8 cellular contexts compared by ENCODE assay signal in genomic region chr19:2950286-2951124, GRCh38. TPM values are rescaled to one million over a fixed set of nuclear protein-coding genes. Genes with fewer than 3 reads are reported as not detected.
DNase-seq lines count a peak whose midpoint lies in the region; ATAC-seq, FAIRE-seq and TF ChIP-seq lines count a peak whose summit lies in the region.

No MANE protein-coding gene starts in this region.

- TF ChIP-seq POLR2A in esophagus squamous epithelium (IDR thresholded peaks at IDR 0.05) = peak in 3 of 4 donors; percentile 64 to 88 (median 85)

- peaks cover 20% of the 10 kb centered on the region for H3K4me1 Mint-ChIP-seq in activated T-helper 1 cell treated with anti-CD3 and anti-CD28 coated beads, Interleukin-12 subunit alpha, Interleukin-12 subunit beta, Interleukin-2, Interleukin-4 antibody, amounts not matched to agents 30 ng/mL and 10 ng/mL and 1 ng/mL, durations not matched to agents 14 hours and 24 hours and 36 hours (ENCODE audit: low read depth)

- WGBS in esophagus squamous epithelium, 2 donors = 0 to 1% methylated on average over 38 to 45 of the region's 53 CpGs

- ATAC-seq in DND-41 (ENCODE audit: insufficient read depth, low read depth) (peak; percentile 98), GM21825 (IDR thresholded peaks at IDR 0.05; ENCODE audit: unreplicated experiment) (peak; percentile 81)

- peak overlapping the region; percentile 90 for H3K27ac Mint-ChIP-seq in activated T-helper 1 cell treated with anti-CD3 and anti-CD28 coated beads, Interleukin-12 subunit alpha, Interleukin-12 subunit beta, Interleukin-2, Interleukin-4 antibody, amounts not matched to agents 30 ng/mL and 10 ng/mL and 1 ng/mL, durations not matched to agents 14 hours and 24 hours and 36 hours

- peak; percentile 94 for FAIRE-seq in RCC 7860 (lab: Jason Lieb, UNC)

- H3K27me3 Mint-ChIP-seq in activated T-helper 1 cell treated with anti-CD3 and anti-CD28 coated beads, Interleukin-12 subunit alpha, Interleukin-12 subunit beta, Interleukin-2, Interleukin-4 antibody, amounts not matched to agents 30 ng/mL and 10 ng/mL and 1 ng/mL, durations not matched to agents 14 hours and 24 hours and 36 hours (ENCODE audit: insufficient read depth) = no peaks in the 10 kb centered on the region

- DNase-seq in DND-41 = peak; percentile 100
- peak; percentile 99 for DNase-seq in RCC 7860 (ENCODE audit: low spot score)
- DNase-seq in activated T-helper 1 cell treated with anti-CD3 and anti-CD28 coated beads, Interleukin-12 subunit alpha, Interleukin-12 subunit beta, Interleukin-2, Interleukin-4 antibody, amounts not matched to agents 30 ng/mL and 10 ng/mL and 1 ng/mL, durations not matched to agents 14 hours and 24 hours and 36 hours (ENCODE audit: low spot score) = peak; percentile 99
- peak; percentile 96 for DNase-seq in esophagus squamous epithelium (lab: John Stamatoyannopoulos, UW)
- peak; percentile 100 for DNase-seq in stimulated activated CD8-positive, alpha-beta memory T cell treated with anti-CD3 and anti-CD28 coated beads, Interleukin-7, amount 100 ng/mL, for 24 hours (ENCODE audit: low read depth)

- H3K9ac ChIP-seq in DND-41 (ENCODE audit: low read depth, low read length) = peak overlapping the region; percentile 96

- peak overlapping the region; percentile 92 to 99 for H3K4me3 ChIP-seq in DND-41 (ENCODE audit: low read depth in 1 of 2, low read length in 2 of 2)
- H3K4me3 ChIP-seq in esophagus squamous epithelium = peak overlapping the region; percentile 66 to 92 (median 84)
- peak overlapping the region; percentile 85 to 99 for H3K4me3 ChIP-seq in muscle layer of duodenum (ENCODE audit: low read depth in 1 of 2, low read length in 2 of 2)

- no peaks in the 10 kb centered on the region for H3K9me3 ChIP-seq in DND-41 (ENCODE audit: insufficient read depth, low read length, severe bottlenecking)
- H3K9me3 ChIP-seq in KOPT-K1 (ENCODE audit: insufficient read depth, low read length, poor library complexity, severe bottlenecking) = no peaks in the 10 kb centered on the region
- H3K9me3 ChIP-seq in esophagus squamous epithelium = no peaks in the 10 kb centered on the region
- no peaks in the 10 kb centered on the region for H3K9me3 ChIP-seq in muscle layer of duodenum (ENCODE audit: control insufficient read depth in 1 of 2, low read length in 2 of 2)

- no peaks in the 10 kb centered on the region; the same call in 1 of the 2 replicates for H3K36me3 ChIP-seq in DND-41 (ENCODE audit: insufficient read depth, low read length)
- H3K36me3 ChIP-seq in KOPT-K1 (ENCODE audit: insufficient read depth, low read length) = no peaks in the 10 kb centered on the region
- H3K36me3 ChIP-seq in esophagus squamous epithelium = no peaks in the 10 kb centered on the region
- no peaks in the 10 kb centered on the region for H3K36me3 ChIP-seq in muscle layer of duodenum (ENCODE audit: control insufficient read depth in 1 of 2, insufficient read depth in 2 of 2, low read length in 2 of 2)

- intact Hi-C loops in activated T-helper 1 cell treated with anti-CD3 and anti-CD28 coated beads, Interleukin-12 subunit alpha, Interleukin-12 subunit beta, Interleukin-2, Interleukin-4 antibody, amounts not matched to agents 30 ng/mL and 10 ng/mL and 1 ng/mL, durations not matched to agents 14 hours and 24 hours and 36 hours (cut with micrococcal nuclease) = loop anchor here (1.0 to 5.0 kb wide), 11 partner anchors 27 to 485 kb away; partner anchors contain the start of genes NCLN, SGTA, TLE5 and TLE6
- intact Hi-C loops in esophagus squamous epithelium (cut with DNase I) = no loop called here

- H3K4me1 ChIP-seq in DND-41 (ENCODE audit: insufficient read depth, low read length) = peaks cover 34% of the 10 kb centered on the region
- H3K4me1 ChIP-seq in esophagus squamous epithelium = peaks cover 9 to 58% (median 15%) of the 10 kb centered on the region in 3 donors
- peaks cover 0 to 11% of the 10 kb centered on the region in 2 donors for H3K4me1 ChIP-seq in muscle layer of duodenum (ENCODE audit: control insufficient read depth in 1 of 2, insufficient read depth in 2 of 2, low read length in 2 of 2)

- TF ChIP-seq CTCF in DND-41 (IDR thresholded peaks at IDR 0.05; ENCODE audit: borderline replicate concordance, extremely low read depth, low read length, poor library complexity, severe bottlenecking) = no peak
- TF ChIP-seq CTCF in esophagus squamous epithelium (IDR thresholded peaks at IDR 0.05) = no peak

- H2AFZ ChIP-seq in DND-41 (ENCODE audit: low read depth, low read length) = peak overlapping the region; percentile 93

- H3K9me3 Mint-ChIP-seq in activated T-helper 1 cell treated with anti-CD3 and anti-CD28 coated beads, Interleukin-12 subunit alpha, Interleukin-12 subunit beta, Interleukin-2, Interleukin-4 antibody, amounts not matched to agents 30 ng/mL and 10 ng/mL and 1 ng/mL, durations not matched to agents 14 hours and 24 hours and 36 hours = peaks cover 3% of the 10 kb centered on the region

- peaks cover 6% of the 10 kb centered on the region for H3K36me3 Mint-ChIP-seq in activated T-helper 1 cell treated with anti-CD3 and anti-CD28 coated beads, Interleukin-12 subunit alpha, Interleukin-12 subunit beta, Interleukin-2, Interleukin-4 antibody, amounts not matched to agents 30 ng/mL and 10 ng/mL and 1 ng/mL, durations not matched to agents 14 hours and 24 hours and 36 hours (ENCODE audit: low read depth)

- peaks cover 18% of the 10 kb centered on the region for H3K79me2 ChIP-seq in DND-41 (ENCODE audit: insufficient read depth, low read length)

- peak overlapping the region; percentile 95 for H3K4me3 Mint-ChIP-seq in activated T-helper 1 cell treated with anti-CD3 and anti-CD28 coated beads, Interleukin-12 subunit alpha, Interleukin-12 subunit beta, Interleukin-2, Interleukin-4 antibody, amounts not matched to agents 30 ng/mL and 10 ng/mL and 1 ng/mL, durations not matched to agents 14 hours and 24 hours and 36 hours

- H4K20me1 ChIP-seq in DND-41 (ENCODE audit: insufficient read depth, low read length) = peaks cover 12% of the 10 kb centered on the region

- peak overlapping the region; percentile 98 for H3K4me2 ChIP-seq in DND-41 (ENCODE audit: insufficient read depth, low read length)

- H3K27ac ChIP-seq in DND-41 (ENCODE audit: low read length) (peak overlapping the region; percentile 97), KOPT-K1 (ENCODE audit: low read depth, low read length, poor library complexity, severe bottlenecking) (peak overlapping the region; percentile 91), esophagus squamous epithelium (peak overlapping the region; percentile 96 to 99 (median 98)), muscle layer of duodenum (ENCODE audit: low read length) (peak overlapping the region; percentile 98)

- H3K27me3 ChIP-seq in DND-41 (ENCODE audit: insufficient read depth, low read length, poor library complexity) = no peaks in the 10 kb centered on the region
- H3K27me3 ChIP-seq in esophagus squamous epithelium = no peaks in the 10 kb centered on the region
- no peaks in the 10 kb centered on the region for H3K27me3 ChIP-seq in muscle layer of duodenum (ENCODE audit: low read depth, low read length)

RNA-seq across cellular contexts. Expression of gene ZNF77, which starts 5.7 kb away (rescaled TPM):
- 3.2 and 5.3 TPM in 2 replicates for total RNA-seq in activated T-helper 1 cell treated with anti-CD3 and anti-CD28 coated beads, Interleukin-12 subunit alpha, Interleukin-12 subunit beta, Interleukin-2, Interleukin-4 antibody, amounts not matched to agents 30 ng/mL and 10 ng/mL and 1 ng/mL, durations not matched to agents 14 hours and 24 hours and 36 hours
- total RNA-seq in esophagus squamous epithelium = 1 to 10 TPM; 3.1 to 5.9 (median 4.5) TPM

RNA-seq across cellular contexts. Expression of gene TLE6, which starts 26.9 kb away (rescaled TPM):
- total RNA-seq in activated T-helper 1 cell treated with anti-CD3 and anti-CD28 coated beads, Interleukin-12 subunit alpha, Interleukin-12 subunit beta, Interleukin-2, Interleukin-4 antibody, amounts not matched to agents 30 ng/mL and 10 ng/mL and 1 ng/mL, durations not matched to agents 14 hours and 24 hours and 36 hours = 0.57 and 0.83 TPM in 2 replicates
- total RNA-seq in esophagus squamous epithelium = 1 to 10 TPM in 2 of 4 donors, under 1 TPM in 1, not detected in 1; 0.59 to 3.3 (median 1.9) TPM

RNA-seq across cellular contexts. Expression of gene ZNF57, which starts 49.8 kb away (rescaled TPM):
- 2.2 and 2.6 TPM in 2 replicates for total RNA-seq in activated T-helper 1 cell treated with anti-CD3 and anti-CD28 coated beads, Interleukin-12 subunit alpha, Interleukin-12 subunit beta, Interleukin-2, Interleukin-4 antibody, amounts not matched to agents 30 ng/mL and 10 ng/mL and 1 ng/mL, durations not matched to agents 14 hours and 24 hours and 36 hours
- total RNA-seq in esophagus squamous epithelium = 10 to 100 TPM in 2 of 4 donors, 1 to 10 TPM in 2; 7.2 to 13.7 (median 9.8) TPM

Comparison
In these comparisons a context has a peak if more than half of its experiments do, and no peak if none do; other contexts are left out.
1. Peak in every context shown above with its lines: DNase-seq, ATAC-seq, H3K4me3 ChIP-seq and H3K27ac ChIP-seq.